ENCODE assay signal across 8 cellular contexts in the genomic region with DNA sequence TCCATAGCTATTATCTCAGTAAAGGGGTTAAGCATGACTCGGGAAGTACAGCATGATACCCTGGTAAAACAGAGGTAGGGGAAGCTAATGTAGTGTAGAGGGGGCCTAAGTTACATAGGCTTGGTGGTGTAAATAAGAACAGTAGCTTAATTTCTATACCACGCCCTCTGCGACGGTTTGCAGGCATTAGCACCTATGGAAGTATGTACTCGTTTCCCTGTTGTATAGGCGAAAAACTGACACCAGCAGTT. TPM values are rescaled to one million over a fixed set of nuclear protein-coding genes. Genes with fewer than 3 reads are reported as not detected.
DNase-seq lines count a peak whose midpoint lies in the region; ATAC-seq and TF ChIP-seq lines count a peak whose summit lies in the region.

No MANE protein-coding gene starts in this region.

- H3K27me3 Mint-ChIP-seq in activated naive CD8-positive, alpha-beta T cell = no peaks in the 10 kb centered on the region

- DNase-seq in cardiac muscle cell (ENCODE audit: low read depth in 1 of 2, low spot score in 1 of 2) (no peak), left ventricle myocardium superior (no peak), tibial nerve (ENCODE audit: low spot score in 2 of 2) (no peak), DMS79 treated with DMSO at 0.1 percent for 48 hours (lab: John Stamatoyannopoulos, UW) (no peak), GM19238 (ENCODE audit: insufficient read length, low spot score) (no peak)
- no peak for DNase-seq in stimulated activated CD4-positive, alpha-beta T cell treated with anti-CD3 and anti-CD28 coated beads, Interleukin-4, amount 100 ng/mL, for 4 hours

- no peak for TF ChIP-seq POLR2A in tibial nerve (IDR thresholded peaks at IDR 0.05)

- H3K36me3 Mint-ChIP-seq in activated naive CD8-positive, alpha-beta T cell = no peaks in the 10 kb centered on the region

- peak overlapping the region; percentile 84 for H3K27ac ChIP-seq in cardiac muscle cell
- peak overlapping the region; percentile 86 for H3K27ac ChIP-seq in layer of hippocampus (ENCODE audit: low read depth, low read length)
- peak overlapping the region; percentile 72 to 90 (median 87) for H3K27ac ChIP-seq in tibial nerve

- H3K27ac Mint-ChIP-seq in activated naive CD8-positive, alpha-beta T cell = peak overlapping the region; percentile 92

- H3K27me3 ChIP-seq in cardiac muscle cell (no peaks in the 10 kb centered on the region), layer of hippocampus (ENCODE audit: control insufficient read depth, insufficient read depth, low read length) (peaks cover 1% of the 10 kb centered on the region), tibial nerve (no peaks in the 10 kb centered on the region)

- H3K36me3 ChIP-seq in cardiac muscle cell (peaks cover 7% of the 10 kb centered on the region), tibial nerve (peaks cover 0 to 34% (median 0%) of the 10 kb centered on the region in 3 donors)

- H3K9me3 Mint-ChIP-seq in activated naive CD8-positive, alpha-beta T cell (ENCODE audit: low read depth) = no peaks in the 10 kb centered on the region

- TF ChIP-seq EP300 in tibial nerve (IDR thresholded peaks at IDR 0.05) = no peak

- H3K4me1 ChIP-seq in cardiac muscle cell (ENCODE audit: low read depth) (peaks cover 5% of the 10 kb centered on the region), tibial nerve (peaks cover 0 to 17% (median 10%) of the 10 kb centered on the region in 4 donors)

- WGBS in tibial nerve, 2 donors = 15 to 23% methylated on average over 6 of the region's 6 CpGs

- no peaks in the 10 kb centered on the region for H3K9me3 ChIP-seq in cardiac muscle cell (ENCODE audit: low read depth)
- H3K9me3 ChIP-seq in tibial nerve = no peaks in the 10 kb centered on the region

- peak overlapping the region; percentile 92 for H3K4me3 Mint-ChIP-seq in activated naive CD8-positive, alpha-beta T cell

- no peak for TF ChIP-seq CTCF in cardiac muscle cell (IDR thresholded peaks at IDR 0.05; ENCODE audit: low read depth, low read length)
- TF ChIP-seq CTCF in tibial nerve (IDR thresholded peaks at IDR 0.05) = no peak

- peak overlapping the region; percentile 83 for H3K4me3 ChIP-seq in cardiac muscle cell
- peak overlapping the region; percentile 66 to 92 (median 71) for H3K4me3 ChIP-seq in tibial nerve

- ATAC-seq in left ventricle myocardium superior = no peak

- intact Hi-C loops in left ventricle myocardium superior (cut with micrococcal nuclease) = no loop called here

- H3K4me1 Mint-ChIP-seq in activated naive CD8-positive, alpha-beta T cell (ENCODE audit: low read depth) = peaks cover 26% of the 10 kb centered on the region

RNA-seq across cellular contexts. Expression of a gene that starts 0.5 kb away (rescaled TPM):
- total RNA-seq in cardiac muscle cell = 130 and 179 TPM in 2 replicates
- 154 and 166 TPM in 2 replicates for polyA plus RNA-seq in cardiac muscle cell
- 123 TPM for total RNA-seq in left ventricle myocardium superior
- 100 to 1,000 TPM in 1 of 4 donors, 10 to 100 TPM in 3; 53.1 to 105 (median 82.7) TPM for total RNA-seq in tibial nerve

RNA-seq across cellular contexts. Expression of a gene that starts 10.2 kb away (rescaled TPM):
- 6.0 and 14.4 TPM in 2 replicates for total RNA-seq in cardiac muscle cell
- polyA plus RNA-seq in cardiac muscle cell = 42.4 and 48.4 TPM in 2 replicates
- total RNA-seq in left ventricle myocardium superior = 14.1 TPM
- total RNA-seq in tibial nerve = 10 to 100 TPM; 22.2 to 44.4 (median 29.6) TPM

RNA-seq across cellular contexts. Expression of a gene that starts 11.6 kb away (rescaled TPM):
- total RNA-seq in cardiac muscle cell (0.15 and 0.18 TPM in 2 replicates), left ventricle myocardium superior (not detected), tibial nerve (not detected)
- polyA plus RNA-seq in cardiac muscle cell = 1.1 TPM in 1 of 2 replicates, not detected in the other

RNA-seq across cellular contexts. Expression of a gene that starts 18.7 kb away (rescaled TPM):
- 4.2 and 31.8 TPM in 2 replicates for total RNA-seq in cardiac muscle cell
- polyA plus RNA-seq in cardiac muscle cell = 0.95 and 10.0 TPM in 2 replicates
- total RNA-seq in left ventricle myocardium superior = 0.42 TPM
- 1 to 10 TPM in 2 of 4 donors, under 1 TPM in 2; 0.21 to 2.4 (median 0.97) TPM for total RNA-seq in tibial nerve

RNA-seq across cellular contexts. Expression of a gene that starts 28.1 kb away (rescaled TPM):
- 7.6 and 19.0 TPM in 2 replicates for total RNA-seq in cardiac muscle cell
- 8.5 and 15.7 TPM in 2 replicates for polyA plus RNA-seq in cardiac muscle cell
- total RNA-seq in left ventricle myocardium superior = 1.5 TPM
- 10 to 100 TPM in 2 of 4 donors, 1 to 10 TPM in 2; 1.8 to 20.3 (median 10.6) TPM for total RNA-seq in tibial nerve
